ENCODE assay signal across 8 cellular contexts in genomic region chr6:36340671-36341454, GRCh38. TPM values are rescaled to one million over a fixed set of nuclear protein-coding genes. Genes with fewer than 3 reads are reported as not detected.
DNase-seq lines count a peak whose midpoint lies in the region; ATAC-seq lines count a peak whose summit lies in the region.

No MANE protein-coding gene starts in this region.

- peak overlapping the region; percentile 79 for H3K9ac ChIP-seq in mesenchymal stem cell (ENCODE audit: low read length)

- peak overlapping the region in 1 of 2 experiments; percentile 74 for H3K4me3 ChIP-seq in mesenchymal stem cell (ENCODE audit: insufficient read depth in 1 of 2, low read depth in 1 of 2, low read length in 2 of 2)

- H3K79me1 ChIP-seq in mesenchymal stem cell (replicated peaks; ENCODE audit: low read length, poor library complexity, severe bottlenecking), result no peaks in the 10 kb centered on the region

- peak overlapping the region in 1 of 2 experiments; percentile 10 for H3K23ac ChIP-seq in mesenchymal stem cell (ENCODE audit: low read length in 2 of 2)

- peak overlapping the region in 1 of 2 experiments; percentile 24 for H2BK12ac ChIP-seq in mesenchymal stem cell (ENCODE audit: low read length in 2 of 2)

- WGBS in mesenchymal stem cell, result 21% methylated on average over 31 of the region's 35 CpGs

- H3K14ac ChIP-seq in mesenchymal stem cell (ENCODE audit: low read length in 2 of 2), result no peak overlapping the region

- no peaks in the 10 kb centered on the region for H3K36me3 ChIP-seq in mesenchymal stem cell (ENCODE audit: control insufficient read depth in 1 of 2, insufficient read depth in 2 of 2, low read depth in 1 of 2, low read length in 2 of 2)

- H3K27ac Mint-ChIP-seq in effector memory CD8-positive, alpha-beta T cell, result no peak overlapping the region

- no peak overlapping the region for H3K27ac ChIP-seq in mesenchymal stem cell (ENCODE audit: low read length, poor library complexity, severe bottlenecking)

- H2AK5ac ChIP-seq in mesenchymal stem cell (ENCODE audit: low read length, severe bottlenecking), result no peak overlapping the region

- peak overlapping the region; percentile 46 for H4K91ac ChIP-seq in mesenchymal stem cell (ENCODE audit: low read length)

- peak overlapping the region; percentile 45 to 78 for H3K4me3 Mint-ChIP-seq in effector memory CD8-positive, alpha-beta T cell

- ATAC-seq in effector memory CD8-positive, alpha-beta T cell (replicated peaks), result peak; percentile 83
- no peak for ATAC-seq in GM21576 (IDR thresholded peaks at IDR 0.05; ENCODE audit: unreplicated experiment)

- no peaks in the 10 kb centered on the region for H3K9me3 Mint-ChIP-seq in effector memory CD8-positive, alpha-beta T cell

- H2BK5ac ChIP-seq in mesenchymal stem cell (ENCODE audit: low read depth, low read length, poor library complexity, severe bottlenecking), result no peak overlapping the region

- H3K36me3 Mint-ChIP-seq in effector memory CD8-positive, alpha-beta T cell (ENCODE audit: insufficient read depth), result no peaks in the 10 kb centered on the region

- H3K9me3 ChIP-seq in mesenchymal stem cell (ENCODE audit: control insufficient read depth, low read length), result no peaks in the 10 kb centered on the region

- H3K27me3 Mint-ChIP-seq in effector memory CD8-positive, alpha-beta T cell, result peaks cover 17 to 43% of the 10 kb centered on the region in 2 donors

- DNase-seq in SIG-M5 treated with dmso at 0.1 percent for 504 hours (lab: John Stamatoyannopoulos, UW; ENCODE audit: unreplicated experiment) (peak; percentile 24), SIG-M5 (lab: John Stamatoyannopoulos, UW) (no peak), NCI-H460 (ENCODE audit: extremely low read depth, low read depth) (peak; percentile 46), mesenchymal stem cell (peak; percentile 65)
- peak; percentile 89 for DNase-seq in activated CD8-positive, alpha-beta memory T cell treated with anti-CD3 and anti-CD28 coated beads for 24 hours
- peak; percentile 70 to 72 (median 72) for DNase-seq in effector memory CD8-positive, alpha-beta T cell
- peak; percentile 39 for DNase-seq in stimulated activated CD8-positive, alpha-beta memory T cell treated with anti-CD3 and anti-CD28 coated beads, Interleukin-12 subunit alpha, Interleukin-12 subunit beta, amount 100 ng/mL, for 4 hours (ENCODE audit: low read depth)

- H3K4me1 ChIP-seq in mesenchymal stem cell (ENCODE audit: control insufficient read depth, insufficient read depth, low read depth, low read length), result peaks cover 5% of the 10 kb centered on the region

- H3K4me2 ChIP-seq in mesenchymal stem cell (ENCODE audit: low read length, poor library complexity, severe bottlenecking), result peak overlapping the region; percentile 70

- peaks cover 4 to 8% of the 10 kb centered on the region in 2 donors for H3K4me1 Mint-ChIP-seq in effector memory CD8-positive, alpha-beta T cell (ENCODE audit: low read depth in 2 of 2)

- H4K8ac ChIP-seq in mesenchymal stem cell (ENCODE audit: low read length), result peak overlapping the region; percentile 80

- peak overlapping the region in 1 of 2 experiments; percentile 49 for H3K18ac ChIP-seq in mesenchymal stem cell (ENCODE audit: low read depth in 1 of 2, low read length in 2 of 2)

- H2BK120ac ChIP-seq in mesenchymal stem cell (ENCODE audit: low read depth, low read length), result no peak overlapping the region

- H3K27me3 ChIP-seq in mesenchymal stem cell (ENCODE audit: control insufficient read depth in 1 of 2, insufficient read depth in 1 of 2, low read length in 2 of 2), result peaks cover 37 to 46% of the 10 kb centered on the region in 2 experiments

- peak overlapping the region; percentile 29 for H2AFZ ChIP-seq in mesenchymal stem cell (ENCODE audit: low read depth, low read length)

- H3K4ac ChIP-seq in mesenchymal stem cell (ENCODE audit: low read depth in 1 of 2, low read length in 2 of 2), result no peak overlapping the region

- no peak overlapping the region for H2BK15ac ChIP-seq in mesenchymal stem cell (ENCODE audit: low read depth, poor library complexity, severe bottlenecking)

RNA-seq across cellular contexts. Expression of gene BNIP5, which starts 4.2 kb away (rescaled TPM):
- total RNA-seq in NCI-H460 (2014; rRNA removed; shearing (Covaris generic)), result not detected in 2 replicates
- polyA plus RNA-seq in NCI-H460 (2014; cell fraction: nucleus; rRNA removed), result not detected in 2 replicates
- polyA plus RNA-seq in mesenchymal stem cell (2013, experiment 1 of 2), result not detected
- not detected for polyA plus RNA-seq in mesenchymal stem cell (2013, experiment 2 of 2)

RNA-seq across cellular contexts. Expression of gene ETV7, which starts 46.6 kb away (rescaled TPM):
- 0.52 and 0.63 TPM in 2 replicates for total RNA-seq in NCI-H460 (2014; rRNA removed; shearing (Covaris generic))
- 0.16 TPM in 1 of 2 replicates, not detected in the other for polyA plus RNA-seq in NCI-H460 (2014; cell fraction: nucleus; rRNA removed)
- polyA plus RNA-seq in mesenchymal stem cell (2013, experiment 1 of 2), result 1.3 TPM
- polyA plus RNA-seq in mesenchymal stem cell (2013, experiment 2 of 2), result 1.1 TPM
